Comparison of ENCODE assay signal across 9 cellular contexts in the genomic region with DNA sequence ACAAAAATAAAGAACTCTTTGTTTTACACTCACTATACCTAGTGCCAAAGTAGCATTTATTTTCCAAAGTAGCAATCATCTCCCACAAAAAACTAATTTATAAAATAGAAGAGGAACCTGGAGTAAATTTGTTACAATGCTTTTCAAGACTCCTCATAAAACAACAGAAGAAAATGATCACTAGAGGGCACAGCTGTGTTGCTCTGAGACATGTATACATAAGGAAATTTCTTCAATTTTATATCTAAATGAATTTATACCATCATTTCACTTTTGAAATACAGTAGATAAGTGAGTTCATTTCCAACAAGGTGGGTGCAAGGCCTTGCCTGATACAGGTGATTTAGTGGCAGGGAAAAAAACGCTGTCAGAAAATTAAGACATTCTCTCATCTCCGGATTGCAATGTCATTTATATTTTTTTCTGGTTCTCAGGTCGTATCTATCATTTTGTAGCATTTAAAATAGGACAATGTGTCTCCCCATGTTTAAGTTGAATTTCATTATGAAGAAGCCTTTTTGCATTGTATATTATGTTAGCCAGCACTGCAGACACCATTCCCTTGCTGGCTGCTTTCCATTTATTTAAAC. TPM values are rescaled to one million over a fixed set of nuclear protein-coding genes. Genes with fewer than 3 reads are reported as not detected.
A peak's percentile ranks its signal among the peaks of the same experiment; 100 is the strongest.
DNase-seq lines count a peak whose midpoint lies in the region; ATAC-seq, FAIRE-seq and TF ChIP-seq lines count a peak whose summit lies in the region.
"Had no signal": no experiment of that assay in that cellular context is flagged by ENCODE, and none has a peak within 500 bp of the region (broad histone marks: within the 10 kb centered on the region; RNA-seq: fewer than 3 reads in every experiment).

No MANE protein-coding gene starts in this region.

- no peaks in the 10 kb centered on the region for H3K9me3 ChIP-seq in pancreas

- peak; percentile 9 for FAIRE-seq in pancreas (lab: Jason Lieb, UNC)
- FAIRE-seq in H54 (lab: Jason Lieb, UNC), result no peak

- peak; percentile 29 for DNase-seq in GM03348 (ENCODE audit: low spot score)
- peak; percentile 11 for DNase-seq in NB4 (ENCODE audit: low read depth)
- DNase-seq in dermis blood vessel endothelial cell, result peak; percentile 65
- no peak for DNase-seq in pancreas
- DNase-seq in activated naive CD4-positive, alpha-beta T cell treated with anti-CD3 and anti-CD28 coated beads, Interleukin-2, amount 50 U/mL, for 16 hours, result no peak
- no peak for DNase-seq in H54 (ENCODE audit: insufficient read length, low spot score)
- DNase-seq: retina had no signal

- H3K4me3 ChIP-seq in NB4 (ENCODE audit: low read depth, low read length) (no peak overlapping the region), pancreas (no peak overlapping the region)

- H3K27ac ChIP-seq in pancreas, result no peak overlapping the region

- no peaks in the 10 kb centered on the region for H3K27me3 ChIP-seq in pancreas

- TF ChIP-seq CTCF in NB4 (IDR thresholded peaks at IDR 0.05; ENCODE audit: low read depth, low read length) (no peak), pancreas (IDR thresholded peaks at IDR 0.05) (peak in 3 of 4 donors; percentile 12 to 31 (median 27))

- TF ChIP-seq POLR2A in NB4 (IDR thresholded peaks at IDR 0.05; ENCODE audit: extremely low read depth, insufficient read length) (no peak), H54 (IDR thresholded peaks at IDR 0.05; ENCODE audit: low read depth, low read length) (no peak)

- 58 to 66% methylated on average over 3 of the region's 3 CpGs for WGBS in pancreas, 2 donors

- ATAC-seq in pancreas, result peak in 3 of 4 donors; percentile 50 to 56 (median 50)
- ATAC-seq in GM19452 (IDR thresholded peaks at IDR 0.05; ENCODE audit: unreplicated experiment), result no peak
- no peak for ATAC-seq in HG02884 (IDR thresholded peaks at IDR 0.05; ENCODE audit: unreplicated experiment)

- H3K4me1 ChIP-seq in pancreas, result no peaks in the 10 kb centered on the region

- no peaks in the 10 kb centered on the region for H3K36me3 ChIP-seq in pancreas

- intact Hi-C loops in pancreas (cut with DNase I), result loop anchor here in 2 of 3 donors (5.0 kb wide), 1 partner anchor 156 kb away; no protein-coding TSS in a partner anchor

RNA-seq across cellular contexts. Expression of gene ARHGEF26, which starts 25.3 kb away (rescaled TPM):
- 0.33 and 0.51 TPM in 2 replicates for total RNA-seq in dermis blood vessel endothelial cell
- 1 to 10 TPM; 2.7 to 6.5 (median 4.4) TPM for total RNA-seq in pancreas
- 1 to 10 TPM; 5.2 to 5.4 TPM for polyA plus RNA-seq in pancreas

Comparison
In these comparisons a context has a peak if more than half of its experiments do, and no peak if none do; other contexts are left out.
1. DNase-seq: peak in GM03348 (single experiment), NB4 (single experiment) and dermis blood vessel endothelial cell (single experiment); none in pancreas (0 of 6), activated naive CD4-positive, alpha-beta T cell treated with anti-CD3 and anti-CD28 coated beads, Interleukin-2, amount 50 U/mL, for 16 hours (single experiment) and H54 (single experiment).
2. ATAC-seq: peak in pancreas (3 of 4); none in GM19452 (single experiment) and HG02884 (single experiment).